ENCODE assay signal across 8 cellular contexts in genomic region chr5:5421961-5422818, GRCh38. TPM values are rescaled to one million over a fixed set of nuclear protein-coding genes. Genes with fewer than 3 reads are reported as not detected.
DNase-seq lines count a peak whose midpoint lies in the region; ATAC-seq and TF ChIP-seq lines count a peak whose summit lies in the region.

A gene with protein sequence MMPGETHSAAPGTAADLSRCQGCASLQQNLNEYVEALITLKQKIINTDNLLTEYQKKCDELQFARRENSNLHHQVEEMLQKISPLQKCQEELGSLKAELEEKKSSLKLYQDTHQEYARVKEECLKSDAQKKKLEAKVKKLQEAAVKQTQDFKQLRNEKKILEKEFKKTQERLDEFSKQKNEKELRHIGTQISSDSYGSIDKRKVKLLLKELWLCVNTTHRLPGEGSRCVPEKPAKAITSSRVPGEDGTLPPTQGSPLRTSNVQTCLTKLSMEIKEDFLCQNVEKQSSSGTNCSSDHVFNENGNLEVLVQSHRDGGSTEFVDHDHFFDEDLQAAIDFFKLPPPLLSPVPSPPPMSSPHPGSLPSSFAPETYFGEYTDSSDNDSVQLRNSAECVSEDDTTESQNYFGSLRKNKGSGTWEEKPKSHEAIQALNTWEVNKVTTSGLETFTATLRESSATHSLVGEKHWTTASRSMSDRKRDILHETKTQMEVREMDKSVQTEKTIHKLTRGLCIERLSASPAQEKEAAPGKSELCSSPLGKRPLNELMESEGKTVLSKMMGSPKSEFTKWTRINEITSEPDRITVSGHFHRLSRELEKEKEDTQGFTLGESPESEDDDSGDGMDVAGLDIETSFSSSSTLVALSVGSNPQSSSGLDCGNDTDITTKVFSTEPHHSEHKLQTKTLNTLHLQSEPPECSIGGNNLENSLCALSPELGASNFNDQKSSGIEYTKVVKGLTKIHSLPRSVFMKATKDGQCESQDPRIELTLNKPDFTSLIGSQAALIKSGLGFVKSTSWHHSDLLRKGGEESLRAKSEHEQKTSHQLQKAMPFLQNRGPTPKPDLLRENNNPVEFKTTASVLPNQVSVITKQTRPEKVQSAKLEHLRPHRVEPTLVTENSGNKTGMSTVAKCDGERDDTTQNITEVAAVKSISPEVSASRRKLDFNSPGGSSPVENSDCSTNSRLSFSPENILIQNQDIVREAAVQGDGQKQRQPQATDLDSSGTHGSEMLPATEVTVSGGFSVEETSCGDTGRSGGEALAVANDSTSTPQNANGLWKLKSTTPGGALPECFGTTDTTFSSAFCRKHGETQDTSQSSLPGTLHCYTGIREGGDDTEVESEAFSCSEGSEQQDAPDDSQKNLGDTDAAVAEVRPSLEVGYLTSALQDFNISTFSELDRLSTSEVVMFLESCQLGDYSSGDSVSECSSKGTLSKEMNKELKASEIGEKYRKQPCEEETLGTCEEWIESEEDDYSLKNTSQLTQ (N-terminal part only) (plus strand): TSS chr5:5422677. CDS start chr5:5422916, 239 bp downstream.

- H3K36me3 ChIP-seq in heart right ventricle (no peaks in the 10 kb centered on the region), upper lobe of right lung (no peaks in the 10 kb centered on the region)

- H3K9me3 ChIP-seq in heart right ventricle (no peaks in the 10 kb centered on the region), upper lobe of right lung (no peaks in the 10 kb centered on the region)

- peak within 1 kb of the TSS; percentile 73 to 100 (median 94) for H3K4me3 ChIP-seq in heart right ventricle
- H3K4me3 ChIP-seq in upper lobe of right lung, result peak within 1 kb of the TSS; percentile 80

- TF ChIP-seq CTCF in GM13976 (IDR thresholded peaks at IDR 0.05; ENCODE audit: borderline replicate concordance, control extremely low read depth, extremely low read depth, insufficient read depth, missing control alignments) (no peak), heart right ventricle (IDR thresholded peaks at IDR 0.05) (peak in 3 of 9 donors; percentile 15 to 26 (median 25)), upper lobe of right lung (IDR thresholded peaks at IDR 0.05) (no peak)

- intact Hi-C loops in T-helper 1 cell treated with Interleukin-12 subunit alpha and Interleukin-12 subunit beta and Interleukin-4 antibody, amounts not matched to agents 30 ng/mL and 1 ng/mL, for 36 hours (cut with micrococcal nuclease), result loop anchor here (1.0 kb wide), 8 partner anchors 59 to 1406 kb away; partner anchors contain the start of genes MED10, NSUN2, SRD5A1 and TENT4A
- intact Hi-C loops in heart right ventricle (cut with DNase I) (loop anchor here in 3 of 10 donors (2.0 to 5.0 kb wide), 3 partner anchors 541 to 545 kb away; no protein-coding TSS in a partner anchor), posterior vena cava (cut with DNase I) (loop anchor here in 1 of 2 donors (10.0 kb wide), 1 partner anchor 547 kb away; no protein-coding TSS in a partner anchor), upper lobe of right lung (cut with DNase I) (no loop called here)

- in situ Hi-C loops in GM13976 (cut with MboI; ENCODE audit: low sequenced_read_pairs, unreplicated experiment), result loop anchor here (25.0 kb wide), 1 partner anchor 535 kb away; no protein-coding TSS in a partner anchor

- DNase-seq in GM13976 (ENCODE audit: low spot score), result peak; percentile 92
- DNase-seq in NCI-H146 treated with DMSO at 0.1 percent for 48 hours (lab: John Stamatoyannopoulos, UW; ENCODE audit: unreplicated experiment), result peak; percentile 94
- peak; percentile 95 for DNase-seq in amniotic epithelial cell (ENCODE audit: low read depth)
- DNase-seq in heart right ventricle, result peak; percentile 97 to 98
- peak; percentile 99 for DNase-seq in posterior vena cava (ENCODE audit: low spot score)
- peak; percentile 98 for DNase-seq in upper lobe of right lung

- ATAC-seq in HG02870 (IDR thresholded peaks at IDR 0.05; ENCODE audit: unreplicated experiment) (peak; percentile 70), heart right ventricle (peak; percentile 98 to 100 (median 99)), upper lobe of right lung (peak; percentile 97)

- H3K27me3 ChIP-seq in heart right ventricle, result no peaks in the 10 kb centered on the region
- no peaks in the 10 kb centered on the region for H3K27me3 ChIP-seq in upper lobe of right lung

- H3K4me1 ChIP-seq in heart right ventricle (peaks cover 9 to 62% (median 46%) of the 10 kb centered on the region in 9 donors), upper lobe of right lung (peaks cover 38% of the 10 kb centered on the region)

- peak within 1 kb of the TSS; percentile 82 to 99 (median 96) for H3K27ac ChIP-seq in heart right ventricle
- H3K27ac ChIP-seq in upper lobe of right lung, result peak within 1 kb of the TSS; percentile 100

- WGBS in heart right ventricle, 2 donors, result 1% methylated on average over 71 of the region's 71 CpGs

RNA-seq across cellular contexts. Expression of the gene that starts here (rescaled TPM):
- 33.1 and 33.5 TPM in 2 replicates for total RNA-seq in T-helper 1 cell treated with Interleukin-12 subunit alpha and Interleukin-12 subunit beta and Interleukin-4 antibody, amounts not matched to agents 30 ng/mL and 1 ng/mL, for 36 hours
- total RNA-seq in heart right ventricle (10 to 100 TPM; 16.7 to 20.3 (median 18.6) TPM), posterior vena cava (10 to 100 TPM; 29.9 to 30.4 TPM), upper lobe of right lung (28.5 TPM)
- polyA plus RNA-seq in heart right ventricle, result 1 to 10 TPM; 4.8 to 6.3 TPM

Comparison
In these comparisons a context has a peak if more than half of its experiments do, and no peak if none do; other contexts are left out.
1. Peak in every context shown above with its lines: DNase-seq, ATAC-seq, H3K4me3 ChIP-seq and H3K27ac ChIP-seq.